Comparison of ENCODE assay signal across 8 cellular contexts in the genomic region with DNA sequence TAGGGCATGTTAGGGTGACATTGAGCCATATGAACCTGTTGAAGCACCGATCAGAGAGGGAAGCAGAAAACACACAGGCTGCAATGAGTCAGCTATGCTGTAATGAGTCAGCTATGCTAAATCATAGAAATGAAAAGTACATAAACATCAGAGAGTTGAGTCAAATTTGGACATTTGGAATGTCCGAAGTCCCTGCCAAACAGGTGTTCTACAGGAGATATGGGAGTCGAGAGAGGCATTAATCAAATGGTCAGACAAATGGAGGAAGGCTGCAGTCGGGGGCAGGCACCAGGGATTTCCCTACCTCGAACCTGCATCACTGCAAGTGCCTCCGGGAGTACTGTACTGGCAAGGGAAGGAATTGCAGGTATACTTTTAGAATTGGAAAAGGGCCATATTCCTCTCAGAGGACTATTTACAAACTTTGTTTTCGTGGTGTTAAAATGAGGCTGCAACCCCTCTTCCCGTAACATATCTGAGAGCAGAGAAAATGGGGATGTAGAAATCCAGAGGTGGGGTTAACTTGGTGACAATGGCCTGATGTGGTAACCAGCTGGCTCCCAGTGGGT. TPM values are rescaled to one million over a fixed set of nuclear protein-coding genes. Genes with fewer than 3 reads are reported as not detected.
DNase-seq lines count a peak whose midpoint lies in the region; ATAC-seq lines count a peak whose summit lies in the region.

No MANE protein-coding gene starts in this region.

- no peak overlapping the region for H3K4me3 ChIP-seq in Karpas-422 (ENCODE audit: low read length)

- H3K4me3 Mint-ChIP-seq in activated CD4-positive, alpha-beta memory T cell treated with anti-CD3 and anti-CD28 coated beads for 36 hours = peak overlapping the region; percentile 53

- DNase-seq in GM03348 (ENCODE audit: low spot score) (peak; percentile 28), kidney glomerular epithelial cell (lab: John Stamatoyannopoulos, UW) (peak; percentile 37), NCI-H1092 treated with DMSO at 0.1 percent for 48 hours (lab: John Stamatoyannopoulos, UW) (no peak), DMS 273 (lab: John Stamatoyannopoulos, UW; ENCODE audit: unreplicated experiment) (no peak), Karpas-422 (no peak)
- DNase-seq in activated CD4-positive, alpha-beta memory T cell treated with anti-CD3 and anti-CD28 coated beads for 36 hours = peak; percentile 66

- H2AFZ ChIP-seq in Karpas-422 (ENCODE audit: low read length) = no peak overlapping the region

- H3K27ac ChIP-seq in Karpas-422 (ENCODE audit: low read length) = no peak overlapping the region

- intact Hi-C loops in activated CD4-positive, alpha-beta memory T cell treated with anti-CD3 and anti-CD28 coated beads for 36 hours (cut with micrococcal nuclease) = loop anchor here (1.0 kb wide), 2 partner anchors 9 to 13 kb away; partner anchors contain the start of gene ZC3HAV1

- H3K27me3 Mint-ChIP-seq in activated CD4-positive, alpha-beta memory T cell treated with anti-CD3 and anti-CD28 coated beads for 36 hours = no peaks in the 10 kb centered on the region

- H3K36me3 ChIP-seq in Karpas-422 (ENCODE audit: insufficient read depth, low read length) = no peaks in the 10 kb centered on the region

- H3K4me2 ChIP-seq in Karpas-422 (ENCODE audit: low read depth, low read length, poor library complexity, severe bottlenecking) = no peak overlapping the region

- H4K20me1 ChIP-seq in Karpas-422 (ENCODE audit: insufficient read depth, low read depth, low read length) = no peaks in the 10 kb centered on the region

- ATAC-seq in GM19468 (IDR thresholded peaks at IDR 0.05; ENCODE audit: extremely low read depth, unreplicated experiment) = peak; percentile 48
- ATAC-seq in HG03432 (IDR thresholded peaks at IDR 0.05; ENCODE audit: unreplicated experiment) = peak; percentile 84

- H3K4me1 Mint-ChIP-seq in activated CD4-positive, alpha-beta memory T cell treated with anti-CD3 and anti-CD28 coated beads for 36 hours (ENCODE audit: low read depth) = peaks cover 29% of the 10 kb centered on the region

- peaks cover 5% of the 10 kb centered on the region for H3K4me1 ChIP-seq in Karpas-422 (ENCODE audit: low read length)

- no peaks in the 10 kb centered on the region for H3K27me3 ChIP-seq in Karpas-422 (ENCODE audit: low read length)

- CTCF ChIA-PET in activated CD4-positive, alpha-beta memory T cell treated with anti-CD3 and anti-CD28 coated beads for 36 hours (lab: Charles Lee) = interaction anchor here (0.5 to 1.3 kb wide), 4 partner anchors 9 to 209 kb away, joined by 3 to 4 read pairs (median 3); no protein-coding TSS in a partner anchor

- H3K9me2 ChIP-seq in Karpas-422 (replicated peaks; ENCODE audit: insufficient read depth, low read length) = no peaks in the 10 kb centered on the region

- H3K36me3 Mint-ChIP-seq in activated CD4-positive, alpha-beta memory T cell treated with anti-CD3 and anti-CD28 coated beads for 36 hours = no peaks in the 10 kb centered on the region

- H3K27ac Mint-ChIP-seq in activated CD4-positive, alpha-beta memory T cell treated with anti-CD3 and anti-CD28 coated beads for 36 hours = peak overlapping the region; percentile 53

- H3K9me3 Mint-ChIP-seq in activated CD4-positive, alpha-beta memory T cell treated with anti-CD3 and anti-CD28 coated beads for 36 hours = no peaks in the 10 kb centered on the region

- no peak overlapping the region for H3K9ac ChIP-seq in Karpas-422 (ENCODE audit: low read length)

- no peaks in the 10 kb centered on the region for H3K79me2 ChIP-seq in Karpas-422 (ENCODE audit: low read length)

- H3K9me3 ChIP-seq in Karpas-422 (ENCODE audit: low read length) = no peaks in the 10 kb centered on the region

- POLR2A ChIA-PET in activated CD4-positive, alpha-beta memory T cell treated with anti-CD3 and anti-CD28 coated beads for 36 hours (lab: Charles Lee) = interaction anchor here (1.1 to 2.3 kb wide), 3 partner anchors 13 to 23 kb away, joined by 3 to 8 read pairs (median 6); a partner anchor contains a TSS

RNA-seq across cellular contexts. Expression of gene ZC3HAV1, which starts 8.8 kb away (rescaled TPM):
- 10 to 100 TPM; 99.3 to 99.6 TPM for total RNA-seq in activated CD4-positive, alpha-beta memory T cell treated with anti-CD3 and anti-CD28 coated beads for 36 hours
- 44.2 and 49.2 TPM in 2 replicates for total RNA-seq in Karpas-422 (2014; rRNA removed; shearing (Covaris generic); ENCODE audit: low replicate concordance)

Comparison
In these comparisons a context has a peak if more than half of its experiments do, and no peak if none do; other contexts are left out.
1. DNase-seq: peak in GM03348 (single experiment), activated CD4-positive, alpha-beta memory T cell treated with anti-CD3 and anti-CD28 coated beads for 36 hours (single experiment) and kidney glomerular epithelial cell (single experiment); none in NCI-H1092 treated with DMSO at 0.1 percent for 48 hours (single experiment), DMS 273 (single experiment) and Karpas-422 (single experiment).